11 cellular contexts compared by ENCODE assay signal in the genomic region with DNA sequence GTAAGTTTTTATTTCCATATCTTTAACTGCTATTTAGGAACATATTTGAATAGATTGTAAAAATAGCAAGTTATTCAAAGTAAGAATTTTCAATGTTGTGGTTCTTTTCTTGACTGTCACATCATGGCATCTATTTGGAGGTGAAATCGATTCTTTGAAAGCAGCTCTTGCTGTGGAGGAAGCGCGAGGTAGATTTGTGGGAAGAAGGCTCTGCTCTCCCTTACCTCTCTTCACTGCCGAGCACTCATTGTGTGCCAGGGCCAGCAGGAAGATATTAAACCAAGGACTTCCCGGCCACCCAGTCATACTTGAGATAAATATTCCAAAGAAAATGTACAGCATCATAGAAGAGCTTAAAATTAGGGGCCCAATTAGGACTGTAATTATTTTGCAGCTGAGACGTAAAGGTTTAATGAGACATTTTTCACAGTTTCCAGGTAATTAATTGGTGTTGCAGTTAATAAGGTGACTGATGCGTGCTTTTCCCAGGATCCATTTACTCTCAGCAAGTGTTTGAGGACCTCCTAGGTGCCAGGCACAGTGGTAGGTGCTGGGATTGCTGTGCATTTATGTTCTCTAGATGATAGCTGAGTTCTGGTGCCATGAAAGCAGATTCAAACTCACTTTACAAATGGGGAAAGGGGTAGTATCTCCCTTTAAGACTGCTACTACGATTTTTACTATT.
DNase-seq lines count a peak whose midpoint lies in the region; ATAC-seq, FAIRE-seq and TF ChIP-seq lines count a peak whose summit lies in the region.
"Had no signal": no experiment of that assay in that cellular context is flagged by ENCODE, and none has a peak within 500 bp of the region (broad histone marks: within the 10 kb centered on the region; RNA-seq: fewer than 3 reads in every experiment).

No MANE protein-coding gene starts in this region.

- H3K9me3 ChIP-seq in BLaER1: peaks cover 4% of the 10 kb centered on the region; the same call in 1 of the 2 replicates

- no peak for TF ChIP-seq POLR2A in GM12891 (IDR thresholded peaks at IDR 0.05; ENCODE audit: low read depth, low read length)

- no peaks in the 10 kb centered on the region for H3K9me3 Mint-ChIP-seq in activated T-cell treated with anti-CD3 and anti-CD28 coated beads, Interleukin-2, amount 50 U/mL, for 72 hours
- H3K9me3 Mint-ChIP-seq in naive thymus-derived CD8-positive, alpha-beta T cell: peaks cover 0 to 7% (median 0%) of the 10 kb centered on the region in 9 donors

- H3K27me3 ChIP-seq in BLaER1: no peaks in the 10 kb centered on the region

- no peaks in the 10 kb centered on the region for H4K20me1 ChIP-seq in BLaER1

- peak overlapping the region; percentile 85 for H3K9ac ChIP-seq in BLaER1

- peak overlapping the region; percentile 82 for H3K27ac Mint-ChIP-seq in activated T-cell treated with anti-CD3 and anti-CD28 coated beads, Interleukin-2, amount 50 U/mL, for 72 hours
- H3K27ac Mint-ChIP-seq in naive thymus-derived CD8-positive, alpha-beta T cell: peak overlapping the region; percentile 48 to 96 (median 90)

- POLR2A ChIA-PET in naive thymus-derived CD8-positive, alpha-beta T cell (lab: Charles Lee): interaction anchor here (0.9 to 1.7 kb wide), 4 partner anchors 26 to 169 kb away, joined by 3 to 5 read pairs (median 4); no protein-coding TSS in a partner anchor

- peak overlapping the region; percentile 63 to 77 for H3K4me3 Mint-ChIP-seq in activated T-cell treated with anti-CD3 and anti-CD28 coated beads, Interleukin-2, amount 50 U/mL, for 72 hours
- H3K4me3 Mint-ChIP-seq in naive thymus-derived CD8-positive, alpha-beta T cell: peak overlapping the region; percentile 20 to 79 (median 70)

- H3K4me1 ChIP-seq in BLaER1: peaks cover 94% of the 10 kb centered on the region

- ATAC-seq in activated T-cell treated with anti-CD3 and anti-CD28 coated beads, Interleukin-2, amount 50 U/mL, for 72 hours (replicated peaks in 1 of 2): no peak
- peak in 1 of 2 donors; percentile 13 for ATAC-seq in naive thymus-derived CD8-positive, alpha-beta T cell
- ATAC-seq in HG03139 (IDR thresholded peaks at IDR 0.05; ENCODE audit: unreplicated experiment): no peak

- H3K36me3 Mint-ChIP-seq in activated T-cell treated with anti-CD3 and anti-CD28 coated beads, Interleukin-2, amount 50 U/mL, for 72 hours (ENCODE audit: insufficient read depth in 2 of 2): peaks cover 3 to 13% of the 10 kb centered on the region in 2 donors
- peaks cover 7 to 44% (median 8%) of the 10 kb centered on the region in 3 donors for H3K36me3 Mint-ChIP-seq in naive thymus-derived CD8-positive, alpha-beta T cell

- FAIRE-seq in GM12891 (lab: Jason Lieb, UNC): peak; percentile 77
- no peak for FAIRE-seq in frontal cortex (lab: Jason Lieb, UNC)

- DNase-seq in GM12891 (ENCODE audit: insufficient read length, low spot score) (no peak), NCI-H2081 (lab: John Stamatoyannopoulos, UW) (no peak), frontal cortex (ENCODE audit: low spot score in 2 of 2) (no peak)
- DNase-seq in activated T-cell treated with anti-CD3 and anti-CD28 coated beads, Interleukin-2, amount 50 U/mL, for 72 hours: no peak
- DNase-seq in naive thymus-derived CD8-positive, alpha-beta T cell: no peak
- DNase-seq in stimulated activated naive CD4-positive, alpha-beta T cell treated with Interleukin-2 at 50 U/mL for 16 hours (lab: John Stamatoyannopoulos, UW): no peak
- DNase-seq: NCI-H187; stimulated activated CD8-positive, alpha-beta memory T cell treated with anti-CD3 and anti-CD28 coated beads, Interleukin-4, amount 100 ng/mL, for 48 hours had no signal

- H3K4me2 ChIP-seq in BLaER1: peak overlapping the region; percentile 88

- H3K27ac ChIP-seq in BLaER1: peak overlapping the region; percentile 99
- H3K27ac ChIP-seq: RWPE1 had no signal

- no peaks in the 10 kb centered on the region for H3K27me3 Mint-ChIP-seq in activated T-cell treated with anti-CD3 and anti-CD28 coated beads, Interleukin-2, amount 50 U/mL, for 72 hours (ENCODE audit: low read depth)
- no peaks in the 10 kb centered on the region for H3K27me3 Mint-ChIP-seq in naive thymus-derived CD8-positive, alpha-beta T cell

- peaks cover 81% of the 10 kb centered on the region for H3K4me1 Mint-ChIP-seq in activated T-cell treated with anti-CD3 and anti-CD28 coated beads, Interleukin-2, amount 50 U/mL, for 72 hours (ENCODE audit: low read depth)
- H3K4me1 Mint-ChIP-seq in naive thymus-derived CD8-positive, alpha-beta T cell: peaks cover 47 to 94% (median 84%) of the 10 kb centered on the region in 4 donors

- H3K4me3 ChIP-seq in BLaER1: peak overlapping the region; percentile 50

- H3K36me3 ChIP-seq in BLaER1: peaks cover 43% of the 10 kb centered on the region

TF ChIP-seq in GM12891, 5 proteins besides CTCF, POLR2A, EP300 and RAD21:
- TF ChIP-seq POLR2AphosphoS5 (IDR thresholded peaks at IDR 0.05; ENCODE audit: low read depth, low read length): no peak
- no peak for TF ChIP-seq PAX5 (IDR thresholded peaks at IDR 0.05; ENCODE audit: insufficient read depth, low read length, severe bottlenecking)
- no peak for TF ChIP-seq POU2F2 (IDR thresholded peaks at IDR 0.05; ENCODE audit: low read depth, low read length)
- TF ChIP-seq SPI1 (IDR thresholded peaks at IDR 0.05; ENCODE audit: low read depth, low read length): no peak
- no peak for TF ChIP-seq TAF1 (IDR thresholded peaks at IDR 0.05; ENCODE audit: low read depth, low read length)
